In genomic region chr12:63306476-63306875, GRCh38 we compare ENCODE assay signal across 17 cellular contexts.
DNase-seq lines count a peak whose midpoint lies in the region; ATAC-seq and TF ChIP-seq lines count a peak whose summit lies in the region.
"Had no signal": no experiment of that assay in that cellular context is flagged by ENCODE, and none has a peak within 500 bp of the region (broad histone marks: within the 10 kb centered on the region; RNA-seq: fewer than 3 reads in every experiment).

No MANE protein-coding gene starts in this region.

- H3K4me1 ChIP-seq in foreskin keratinocyte, result no peaks in the 10 kb centered on the region

- peak; percentile 33 for ATAC-seq in GM18870 (IDR thresholded peaks at IDR 0.05; ENCODE audit: unreplicated experiment)
- ATAC-seq in GM21723 (IDR thresholded peaks at IDR 0.05; ENCODE audit: unreplicated experiment), result peak; percentile 43
- peak; percentile 42 for ATAC-seq in HG03378 (IDR thresholded peaks at IDR 0.05; ENCODE audit: unreplicated experiment)
- ATAC-seq in foreskin keratinocyte, result peak; percentile 48

- H3K27me3 ChIP-seq in foreskin keratinocyte, result no peaks in the 10 kb centered on the region

- intact Hi-C loops in activated T-helper 2 cell treated with anti-CD3 and anti-CD28 coated beads, Interferon-gamma antibody, Interleukin-2, Interleukin-4, amounts not matched to agents 10 μg/mL and 5 μg/mL and 100 μg/mL, durations not matched to agents 14 hours and 24 hours and 36 hours (cut with micrococcal nuclease), result no loop called here

- no peaks in the 10 kb centered on the region for H3K4me1 Mint-ChIP-seq in activated T-helper 2 cell treated with anti-CD3 and anti-CD28 coated beads, Interferon-gamma antibody, Interleukin-2, Interleukin-4, amounts not matched to agents 10 μg/mL and 5 μg/mL and 100 μg/mL, durations not matched to agents 14 hours and 24 hours and 36 hours (ENCODE audit: low read depth)
- H3K4me1 Mint-ChIP-seq: B cell had no signal

- DNase-seq in foreskin keratinocyte (peak in 1 of 2 donors; percentile 60), COLO829 (ENCODE audit: low spot score) (no peak), NCI-H2029 treated with DMSO at 0.1 percent for 48 hours (lab: John Stamatoyannopoulos, UW) (no peak), NCI-H2227 treated with DMSO at 0.1 percent for 48 hours (lab: John Stamatoyannopoulos, UW) (no peak)
- no peak for DNase-seq in activated T-helper 2 cell treated with anti-CD3 and anti-CD28 coated beads, Interferon-gamma antibody, Interleukin-2, Interleukin-4, amounts not matched to agents 10 μg/mL and 5 μg/mL and 100 μg/mL, durations not matched to agents 14 hours and 24 hours and 36 hours (ENCODE audit: low spot score)
- DNase-seq: activated CD4-positive, alpha-beta T cell treated with anti-CD3 and anti-CD28 coated beads, Interleukin-2, amount 50 U/mL, for 4 hours; anterior cingulate cortex; DMS53; GM23248; head of caudate nucleus; NCI-H2171; stimulated activated CD4-positive, alpha-beta T cell treated with anti-CD3 and anti-CD28 coated beads, Interleukin-12 subunit alpha, Interleukin-12 subunit beta, amount 100 ng/mL, for 4 hours had no signal

- no peaks in the 10 kb centered on the region for H3K9me3 Mint-ChIP-seq in activated T-helper 2 cell treated with anti-CD3 and anti-CD28 coated beads, Interferon-gamma antibody, Interleukin-2, Interleukin-4, amounts not matched to agents 10 μg/mL and 5 μg/mL and 100 μg/mL, durations not matched to agents 14 hours and 24 hours and 36 hours

- no peak for TF ChIP-seq CTCF in foreskin keratinocyte (conservative IDR thresholded peaks at IDR 0.05)

- H3K27ac Mint-ChIP-seq in activated T-helper 2 cell treated with anti-CD3 and anti-CD28 coated beads, Interferon-gamma antibody, Interleukin-2, Interleukin-4, amounts not matched to agents 10 μg/mL and 5 μg/mL and 100 μg/mL, durations not matched to agents 14 hours and 24 hours and 36 hours, result no peak overlapping the region
- H3K27ac Mint-ChIP-seq: B cell had no signal

- no peak overlapping the region for H3K4me3 Mint-ChIP-seq in activated T-helper 2 cell treated with anti-CD3 and anti-CD28 coated beads, Interferon-gamma antibody, Interleukin-2, Interleukin-4, amounts not matched to agents 10 μg/mL and 5 μg/mL and 100 μg/mL, durations not matched to agents 14 hours and 24 hours and 36 hours (ENCODE audit: low read depth)
- H3K4me3 Mint-ChIP-seq: B cell had no signal

- no peaks in the 10 kb centered on the region for H3K27me3 Mint-ChIP-seq in activated T-helper 2 cell treated with anti-CD3 and anti-CD28 coated beads, Interferon-gamma antibody, Interleukin-2, Interleukin-4, amounts not matched to agents 10 μg/mL and 5 μg/mL and 100 μg/mL, durations not matched to agents 14 hours and 24 hours and 36 hours (ENCODE audit: low read depth)
- H3K27me3 Mint-ChIP-seq: B cell had no signal

- no peak overlapping the region for H3K27ac ChIP-seq in foreskin keratinocyte
- H3K27ac ChIP-seq: GM23248, SK-N-MC had no signal

- no peaks in the 10 kb centered on the region for H3K36me3 Mint-ChIP-seq in activated T-helper 2 cell treated with anti-CD3 and anti-CD28 coated beads, Interferon-gamma antibody, Interleukin-2, Interleukin-4, amounts not matched to agents 10 μg/mL and 5 μg/mL and 100 μg/mL, durations not matched to agents 14 hours and 24 hours and 36 hours (ENCODE audit: low read depth)
